ENCODE assay signal across 8 cellular contexts in genomic region chr1:175146535-175147213, GRCh38. TPM values are rescaled to one million over a fixed set of nuclear protein-coding genes. Genes with fewer than 3 reads are reported as not detected.
DNase-seq lines count a peak whose midpoint lies in the region; ATAC-seq and TF ChIP-seq lines count a peak whose summit lies in the region.

No MANE protein-coding gene starts in this region.

- no peak overlapping the region for H3K4me3 Mint-ChIP-seq in activated CD4-positive, alpha-beta T cell treated with anti-CD3 and anti-CD28 coated beads, Interleukin-2, amount 10 ng/mL, durations not matched to agents 24 days and 14 days

- H3K36me3 Mint-ChIP-seq in activated CD4-positive, alpha-beta T cell treated with anti-CD3 and anti-CD28 coated beads, Interleukin-2, amount 10 ng/mL, durations not matched to agents 24 days and 14 days (ENCODE audit: low read depth): no peaks in the 10 kb centered on the region

- H3K4me1 Mint-ChIP-seq in activated CD4-positive, alpha-beta T cell treated with anti-CD3 and anti-CD28 coated beads, Interleukin-2, amount 10 ng/mL, durations not matched to agents 24 days and 14 days: peaks cover 3% of the 10 kb centered on the region

- peaks cover 33% of the 10 kb centered on the region for H3K27me3 Mint-ChIP-seq in activated CD4-positive, alpha-beta T cell treated with anti-CD3 and anti-CD28 coated beads, Interleukin-2, amount 10 ng/mL, durations not matched to agents 24 days and 14 days

- 37 to 38% methylated on average over 21 of the region's 21 CpGs for WGBS in lower leg skin, 2 donors

- peak overlapping the region; percentile 39 for H3K4me3 ChIP-seq in coronary artery
- no peak overlapping the region for H3K4me3 ChIP-seq in lower leg skin (ENCODE audit: low read depth, poor library complexity, severe bottlenecking)

- no peak overlapping the region for H3K27ac ChIP-seq in coronary artery

- peak; percentile 67 for DNase-seq in ELR (ENCODE audit: low read depth)
- peak; percentile 29 for DNase-seq in NCI-H446 treated with DMSO at 0.1 percent for 48 hours (lab: John Stamatoyannopoulos, UW)
- peak; percentile 90 for DNase-seq in activated CD4-positive, alpha-beta T cell treated with anti-CD3 and anti-CD28 coated beads, Interleukin-2, amount 10 ng/mL, durations not matched to agents 24 days and 14 days
- DNase-seq in coronary artery (ENCODE audit: low spot score): no peak
- DNase-seq in lower leg skin (ENCODE audit: low spot score in 2 of 2): peak; percentile 40 to 93
- peak; percentile 46 for DNase-seq in stimulated activated CD8-positive, alpha-beta memory T cell treated with anti-CD3 and anti-CD28 coated beads, Interleukin-15, amount 100 ng/mL, for 1 hour (ENCODE audit: low read depth)

- H3K9me3 Mint-ChIP-seq in activated CD4-positive, alpha-beta T cell treated with anti-CD3 and anti-CD28 coated beads, Interleukin-2, amount 10 ng/mL, durations not matched to agents 24 days and 14 days: no peaks in the 10 kb centered on the region

- TF ChIP-seq CTCF in coronary artery (IDR thresholded peaks at IDR 0.05): peak; percentile 78
- no peak for TF ChIP-seq CTCF in lower leg skin (IDR thresholded peaks at IDR 0.05)

- intact Hi-C loops in activated CD4-positive, alpha-beta T cell treated with anti-CD3 and anti-CD28 coated beads, Interleukin-2, amount 10 ng/mL, durations not matched to agents 24 days and 14 days (cut with micrococcal nuclease): loop anchor here (2.0 kb wide), 1 partner anchor 118 kb away; no protein-coding TSS in a partner anchor
- intact Hi-C loops in lower leg skin (cut with DNase I; ENCODE audit: low total_unique reads): no loop called here

- H3K27ac Mint-ChIP-seq in activated CD4-positive, alpha-beta T cell treated with anti-CD3 and anti-CD28 coated beads, Interleukin-2, amount 10 ng/mL, durations not matched to agents 24 days and 14 days: no peak overlapping the region

- ATAC-seq in HG02870 (IDR thresholded peaks at IDR 0.05; ENCODE audit: unreplicated experiment): peak; percentile 26
- no peak for ATAC-seq in GM21447 (IDR thresholded peaks at IDR 0.05; ENCODE audit: unreplicated experiment)

- TF ChIP-seq POLR2A in lower leg skin (IDR thresholded peaks at IDR 0.05): no peak

RNA-seq across cellular contexts. Expression of gene KIAA0040, which starts 45.9 kb away (rescaled TPM):
- 32.6 and 35.4 TPM in 2 replicates for total RNA-seq in activated CD4-positive, alpha-beta T cell treated with anti-CD3 and anti-CD28 coated beads, Interleukin-2, amount 10 ng/mL, durations not matched to agents 24 days and 14 days
- 10 to 100 TPM; 12.3 to 16.3 (median 15.0) TPM for total RNA-seq in lower leg skin
